ENCODE assay signal across 11 cellular contexts in the genomic region with DNA sequence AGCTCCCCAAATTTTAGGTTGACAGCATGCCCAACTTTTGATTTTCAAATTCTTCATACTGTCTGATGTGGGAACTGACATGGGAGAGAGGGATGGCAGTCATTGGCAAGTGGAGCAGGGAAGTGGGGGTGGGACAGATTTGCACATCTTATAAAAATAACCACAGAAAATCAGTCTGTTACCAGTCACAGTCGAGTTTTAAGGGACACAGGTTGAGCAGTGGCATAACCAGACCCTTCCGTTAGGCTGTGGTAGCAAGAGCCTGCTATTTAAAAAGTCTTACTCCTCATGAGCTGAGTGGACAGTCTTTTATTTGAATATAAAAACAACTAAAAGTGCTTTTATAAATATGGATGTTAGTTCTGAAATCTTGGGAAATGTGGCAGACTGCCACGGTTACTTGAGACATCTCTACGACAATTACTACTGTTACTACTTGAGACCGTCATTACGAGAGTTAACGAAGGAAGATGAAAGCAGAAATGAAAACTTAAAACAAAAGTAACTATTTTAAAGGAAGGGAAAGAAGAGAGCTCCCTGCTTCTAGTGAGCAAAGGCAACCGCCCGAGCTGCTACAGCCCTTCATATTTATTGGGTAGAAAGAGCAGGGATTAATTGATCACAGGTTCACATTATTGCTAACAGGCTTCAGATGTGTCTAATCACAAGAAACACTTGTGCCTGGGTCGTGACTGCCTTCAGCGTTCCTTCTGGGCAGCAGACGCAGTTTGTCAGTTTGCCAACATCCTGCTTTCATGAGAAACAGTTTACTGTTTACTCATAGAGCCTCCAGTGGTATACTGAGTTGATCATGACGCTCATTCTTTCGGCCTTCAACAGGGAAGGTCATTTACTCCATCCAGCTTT.
DNase-seq lines count a peak whose midpoint lies in the region; ATAC-seq and TF ChIP-seq lines count a peak whose summit lies in the region.
"Had no signal": no experiment of that assay in that cellular context is flagged by ENCODE, and none has a peak within 500 bp of the region (broad histone marks: within the 10 kb centered on the region; RNA-seq: fewer than 3 reads in every experiment).

No MANE protein-coding gene starts in this region.

- H4K20me1 ChIP-seq in fibroblast of lung (ENCODE audit: control insufficient read depth, extremely low read depth, insufficient read depth, low read length), result no peaks in the 10 kb centered on the region

- ATAC-seq in GM19468 (IDR thresholded peaks at IDR 0.05; ENCODE audit: extremely low read depth, unreplicated experiment), result peak; percentile 55
- ATAC-seq in HG03280 (IDR thresholded peaks at IDR 0.05; ENCODE audit: unreplicated experiment), result peak; percentile 74
- ATAC-seq: HepG2 had no signal

- H3K27me3 ChIP-seq in fibroblast of lung (ENCODE audit: control insufficient read depth, insufficient read depth, low read length), result no peaks in the 10 kb centered on the region

- no peaks in the 10 kb centered on the region for H3K9me3 ChIP-seq in fibroblast of lung (ENCODE audit: control insufficient read depth, insufficient read depth, low read depth, low read length)

- no peaks in the 10 kb centered on the region for H3K36me3 ChIP-seq in fibroblast of lung (ENCODE audit: control insufficient read depth, insufficient read depth, low read length)

- DNase-seq in EL, result peak; percentile 70
- DNase-seq in fibroblast of lung (ENCODE audit: low read depth in 2 of 2), result peak; percentile 38 to 60
- no peak for DNase-seq in NCI-H774 (lab: John Stamatoyannopoulos, UW)
- no peak for DNase-seq in activated naive CD4-positive, alpha-beta T cell treated with Interleukin-2 at 50 U/mL for 16 hours
- DNase-seq in substantia nigra (lab: John Stamatoyannopoulos, UW), result no peak
- no peak for DNase-seq in NCI-H1092 (lab: John Stamatoyannopoulos, UW)
- DNase-seq: amygdala, small intestine had no signal

- H3K4me2 ChIP-seq in fibroblast of lung (ENCODE audit: extremely low read depth, insufficient read depth, low read length), result peak overlapping the region; percentile 11

- H3K4me1 ChIP-seq in fibroblast of lung (ENCODE audit: control insufficient read depth, extremely low read depth, insufficient read depth, low read length), result peaks cover 11% of the 10 kb centered on the region

- no peak overlapping the region for H3K9ac ChIP-seq in fibroblast of lung (ENCODE audit: insufficient read depth, low read length)

- peak overlapping the region; percentile 63 for H3K27ac ChIP-seq in fibroblast of lung (ENCODE audit: insufficient read depth, low read length)
- no peak overlapping the region for H3K27ac ChIP-seq in substantia nigra (ENCODE audit: low read depth, low read length, poor library complexity, severe bottlenecking)

- no peak for TF ChIP-seq CTCF in fibroblast of lung (conservative IDR thresholded peaks at IDR 0.05 in 1 of 2, IDR thresholded peaks at IDR 0.05 in 1 of 2; ENCODE audit: low read depth in 1 of 2, low read length in 2 of 2)

- no peak overlapping the region for H3K4me3 ChIP-seq in fibroblast of lung (replicated peaks in 1 of 4; ENCODE audit: control extremely low read depth in 1 of 4, insufficient read depth in 1 of 4, low read depth in 3 of 4, low read length in 4 of 4)

- no peaks in the 10 kb centered on the region for H3K79me2 ChIP-seq in fibroblast of lung (ENCODE audit: control insufficient read depth, insufficient read depth, low read length)

- no peak overlapping the region for H2AFZ ChIP-seq in fibroblast of lung (ENCODE audit: low read length)

Comparison
In these comparisons a context has a peak if more than half of its experiments do, and no peak if none do; other contexts are left out.
1. DNase-seq: peak in EL (single experiment) and fibroblast of lung (2 of 2); none in NCI-H774 (single experiment), activated naive CD4-positive, alpha-beta T cell treated with Interleukin-2 at 50 U/mL for 16 hours (single experiment), substantia nigra (0 of 49) and NCI-H1092 (single experiment).